In the genomic region with DNA sequence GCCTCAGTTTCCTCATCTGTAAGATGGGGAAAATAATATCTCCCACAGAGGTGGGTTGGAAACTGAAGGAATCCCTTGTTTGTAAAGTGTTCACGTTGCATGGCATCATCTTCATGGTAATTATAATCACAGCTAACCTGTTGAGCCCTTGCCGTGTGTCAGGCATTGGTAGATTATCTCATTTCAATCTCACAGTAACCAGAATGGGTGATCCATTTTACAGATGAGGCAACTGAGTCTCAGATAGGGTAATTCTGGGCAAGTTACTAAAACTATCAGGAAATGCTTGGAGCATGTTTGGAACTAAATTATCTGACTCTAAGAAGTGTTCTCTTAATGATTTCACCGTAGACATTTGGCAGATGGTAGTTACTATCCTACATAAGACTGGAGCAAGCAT, we compare ENCODE assay signal across 28 cellular contexts.
"Had no signal": no experiment of that assay in that cellular context is flagged by ENCODE, and none has a peak within 500 bp of the region (broad histone marks: within the 10 kb centered on the region; RNA-seq: fewer than 3 reads in every experiment).

No MANE protein-coding gene starts in this region.

- H3K36me3 Mint-ChIP-seq: immature natural killer cell; mesothelial cell of epicardium; naive B cell; natural killer cell; stimulated activated effector memory CD8-positive, alpha-beta T cell treated with anti-CD3 and anti-CD28 coated beads, Interleukin-12 subunit alpha, Interleukin-12 subunit beta, amount 100 ng/mL, for 72 hours had no signal

- H3K27ac ChIP-seq: ovary, prostate gland, sigmoid colon, spleen, suprapubic skin, thoracic aorta, tibial artery, uterus had no signal

- H3K27me3 ChIP-seq: left lung, ovary, sigmoid colon, spleen, suprapubic skin, tibial artery, uterus had no signal

- H3K4me1 ChIP-seq: prostate gland, suprapubic skin, uterus had no signal

- H3K36me3 ChIP-seq: left lung, ovary, prostate gland, spleen, suprapubic skin, thoracic aorta, uterus had no signal

- H3K4me1 Mint-ChIP-seq: immature natural killer cell; natural killer cell; stimulated activated effector memory CD8-positive, alpha-beta T cell treated with anti-CD3 and anti-CD28 coated beads, Interleukin-12 subunit alpha, Interleukin-12 subunit beta, amount 100 ng/mL, for 72 hours had no signal

- H3K4me3 ChIP-seq: left lung, lung, ovary, prostate gland, sigmoid colon, spleen, suprapubic skin, thoracic aorta, tibial artery, uterus had no signal

- FAIRE-seq: islet of Langerhans, kidney, small intestine had no signal

- H3K27ac Mint-ChIP-seq: immature natural killer cell; mesothelial cell of epicardium; natural killer cell; nephron progenitor cell; stimulated activated effector memory CD8-positive, alpha-beta T cell treated with anti-CD3 and anti-CD28 coated beads, Interleukin-12 subunit alpha, Interleukin-12 subunit beta, amount 100 ng/mL, for 72 hours; stimulated activated naive CD8-positive, alpha-beta T cell treated with anti-CD3 and anti-CD28 coated beads, Interleukin-15, Interleukin-2, amounts not matched to agents 100 ng/mL and 50 ng/mL, for 24 hours had no signal

- DNase-seq: hypothalamus; immature natural killer cell; kidney; left colon; left lung; mesendoderm; naive B cell; natural killer cell; nephron progenitor cell; ovary; retina; right cardiac atrium; sigmoid colon; small intestine; spleen; stimulated activated CD4-positive, alpha-beta T cell treated with anti-CD3 and anti-CD28 coated beads, Interleukin-4, amount 100 ng/mL, for 24 hours; stimulated activated naive CD4-positive, alpha-beta T cell; tibial artery; trophoblast cell; uterus had no signal

- ATAC-seq: natural killer cell; right cardiac atrium; stimulated activated effector memory CD8-positive, alpha-beta T cell treated with anti-CD3 and anti-CD28 coated beads, Interleukin-12 subunit alpha, Interleukin-12 subunit beta, amount 100 ng/mL, for 72 hours had no signal

- H3K9me3 Mint-ChIP-seq: immature natural killer cell; mesothelial cell of epicardium; naive B cell; natural killer cell; nephron progenitor cell; stimulated activated effector memory CD8-positive, alpha-beta T cell treated with anti-CD3 and anti-CD28 coated beads, Interleukin-12 subunit alpha, Interleukin-12 subunit beta, amount 100 ng/mL, for 72 hours; stimulated activated naive CD8-positive, alpha-beta T cell treated with anti-CD3 and anti-CD28 coated beads, Interleukin-15, Interleukin-2, amounts not matched to agents 100 ng/mL and 50 ng/mL, for 24 hours had no signal

- H3K4me3 Mint-ChIP-seq: immature natural killer cell; mesothelial cell of epicardium; naive B cell; natural killer cell; nephron progenitor cell; stimulated activated effector memory CD8-positive, alpha-beta T cell treated with anti-CD3 and anti-CD28 coated beads, Interleukin-12 subunit alpha, Interleukin-12 subunit beta, amount 100 ng/mL, for 72 hours; stimulated activated naive CD8-positive, alpha-beta T cell treated with anti-CD3 and anti-CD28 coated beads, Interleukin-15, Interleukin-2, amounts not matched to agents 100 ng/mL and 50 ng/mL, for 24 hours had no signal

- H3K9me3 ChIP-seq: left lung, ovary, prostate gland, sigmoid colon, spleen, suprapubic skin, thoracic aorta, tibial artery, uterus had no signal
